1 cellular context compared by ENCODE assay signal in the genomic region with DNA sequence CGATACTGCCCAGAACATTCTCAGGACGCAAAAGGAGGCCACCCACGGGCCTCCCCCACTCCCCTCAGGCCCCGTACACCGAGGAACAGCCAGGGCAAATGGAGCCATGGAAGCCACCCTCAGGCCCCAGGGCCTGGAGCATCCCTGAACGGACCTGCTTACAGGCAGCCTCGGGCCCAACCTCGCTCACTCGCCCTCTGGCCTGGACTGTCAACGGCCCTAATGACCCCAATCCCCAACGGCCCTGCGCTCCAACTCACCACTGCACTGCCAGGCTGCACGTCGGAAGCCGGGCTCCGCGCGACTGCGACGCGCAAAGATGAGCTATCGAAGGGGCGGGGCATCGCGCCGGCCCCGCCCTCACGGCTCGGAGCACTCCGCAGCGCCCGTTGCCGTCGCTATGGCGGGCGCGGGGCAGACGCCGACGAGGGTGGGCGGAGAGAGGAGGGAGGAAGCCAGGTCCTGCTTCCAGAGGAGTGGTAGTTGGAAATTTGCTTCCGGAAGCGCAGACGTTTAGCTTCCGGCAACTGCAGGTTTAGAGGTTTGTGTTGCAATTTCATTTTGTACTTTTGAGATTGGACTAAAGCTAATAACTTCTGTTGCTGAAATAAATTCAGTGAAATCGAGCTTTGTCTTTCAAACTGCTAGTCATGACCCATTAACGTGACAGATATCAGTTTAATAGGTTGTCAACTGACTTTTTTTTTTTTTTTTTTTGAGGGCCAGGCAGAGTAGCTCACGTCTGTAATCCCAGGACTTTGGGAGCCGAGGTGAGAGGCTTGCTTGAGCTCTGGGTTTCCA.
TF ChIP-seq lines count a peak whose summit lies in the region.

A gene (minus strand): TSS at position 308 of the 801 bp plus-strand sequence. CDS start 3,923 bp downstream, outside the sequence.

TF ChIP-seq in GM12878, 131 proteins besides CTCF, POLR2A, EP300 and RAD21 (continued from another document and continues in another):
- TF ChIP-seq HCFC1 (IDR thresholded peaks at IDR 0.05; ENCODE audit: low read length) (peak; percentile 72), EGR1 (IDR thresholded peaks at IDR 0.05; ENCODE audit: borderline replicate concordance in 1 of 2, low read depth in 2 of 2, low read length in 2 of 2) (peak in 1 of 2 experiments; percentile 80; a peak in 1 of 3 replicates), ASH2L (IDR thresholded peaks at IDR 0.05; ENCODE audit: borderline replicate concordance, low read depth) (peak; percentile 32; the same call in 1 of the 2 replicates), ZNF207 (IDR thresholded peaks at IDR 0.05; ENCODE audit: borderline replicate concordance) (peak; percentile 85), GATAD2B (conservative IDR thresholded peaks at IDR 0.05; ENCODE audit: low read depth) (no peak; the same call in 1 of the 2 replicates), NR2C2 (IDR thresholded peaks at IDR 0.05; ENCODE audit: borderline replicate concordance, control insufficient read depth, insufficient read length, low read depth) (no peak), LARP7 (IDR thresholded peaks at IDR 0.05) (peak; percentile 86), TAF1 (IDR thresholded peaks at IDR 0.05; ENCODE audit: borderline replicate concordance, low read depth, low read length) (peak; percentile 85; the same call in 1 of the 2 replicates), CHD1 (IDR thresholded peaks at IDR 0.05; ENCODE audit: low read depth, low read length) (no peak), SP1 (IDR thresholded peaks at IDR 0.05; ENCODE audit: low read depth, low read length) (peak; percentile 76), ETV6 (conservative IDR thresholded peaks at IDR 0.05 in 1 of 2, IDR thresholded peaks at IDR 0.05 in 1 of 2; ENCODE audit: borderline replicate concordance in 1 of 2, low read depth in 1 of 2) (peak in 1 of 2 experiments; percentile 55; a peak in 2 of 4 replicates), NR2F1 (conservative IDR thresholded peaks at IDR 0.05) (peak; percentile 71; the same call in 1 of the 2 replicates), CBX5 (IDR thresholded peaks at IDR 0.05; ENCODE audit: low read depth) (0 out of 2 replicates have a peak, but pooled peaks have one; percentile 35), TARDBP (IDR thresholded peaks at IDR 0.05; ENCODE audit: borderline replicate concordance) (0 out of 2 replicates have a peak, but pooled peaks have one; percentile 23), SIX5 (IDR thresholded peaks at IDR 0.05; ENCODE audit: low read depth, low read length, severe bottlenecking) (peak; percentile 44), SMAD5 (IDR thresholded peaks at IDR 0.05; ENCODE audit: low read depth) (peak; percentile 74; the same call in 1 of the 2 replicates), PAX8 (IDR thresholded peaks at IDR 0.05) (no peak), YY1 (IDR thresholded peaks at IDR 0.05; ENCODE audit: low read depth, low read length) (peak; percentile 94), STAT1 (conservative IDR thresholded peaks at IDR 0.05) (peak; percentile 34; the same call in 1 of the 2 replicates)
- TF ChIP-seq, protein P1, sequence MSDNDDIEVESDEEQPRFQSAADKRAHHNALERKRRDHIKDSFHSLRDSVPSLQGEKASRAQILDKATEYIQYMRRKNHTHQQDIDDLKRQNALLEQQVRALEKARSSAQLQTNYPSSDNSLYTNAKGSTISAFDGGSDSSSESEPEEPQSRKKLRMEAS (IDR thresholded peaks at IDR 0.05; ENCODE audit: low read depth, low read length): peak; percentile 80
- TF ChIP-seq, protein P2, sequence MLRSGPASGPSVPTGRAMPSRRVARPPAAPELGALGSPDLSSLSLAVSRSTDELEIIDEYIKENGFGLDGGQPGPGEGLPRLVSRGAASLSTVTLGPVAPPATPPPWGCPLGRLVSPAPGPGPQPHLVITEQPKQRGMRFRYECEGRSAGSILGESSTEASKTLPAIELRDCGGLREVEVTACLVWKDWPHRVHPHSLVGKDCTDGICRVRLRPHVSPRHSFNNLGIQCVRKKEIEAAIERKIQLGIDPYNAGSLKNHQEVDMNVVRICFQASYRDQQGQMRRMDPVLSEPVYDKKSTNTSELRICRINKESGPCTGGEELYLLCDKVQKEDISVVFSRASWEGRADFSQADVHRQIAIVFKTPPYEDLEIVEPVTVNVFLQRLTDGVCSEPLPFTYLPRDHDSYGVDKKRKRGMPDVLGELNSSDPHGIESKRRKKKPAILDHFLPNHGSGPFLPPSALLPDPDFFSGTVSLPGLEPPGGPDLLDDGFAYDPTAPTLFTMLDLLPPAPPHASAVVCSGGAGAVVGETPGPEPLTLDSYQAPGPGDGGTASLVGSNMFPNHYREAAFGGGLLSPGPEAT (IDR thresholded peaks at IDR 0.05; ENCODE audit: low read depth): peak; percentile 88
- TF ChIP-seq, protein P3, sequence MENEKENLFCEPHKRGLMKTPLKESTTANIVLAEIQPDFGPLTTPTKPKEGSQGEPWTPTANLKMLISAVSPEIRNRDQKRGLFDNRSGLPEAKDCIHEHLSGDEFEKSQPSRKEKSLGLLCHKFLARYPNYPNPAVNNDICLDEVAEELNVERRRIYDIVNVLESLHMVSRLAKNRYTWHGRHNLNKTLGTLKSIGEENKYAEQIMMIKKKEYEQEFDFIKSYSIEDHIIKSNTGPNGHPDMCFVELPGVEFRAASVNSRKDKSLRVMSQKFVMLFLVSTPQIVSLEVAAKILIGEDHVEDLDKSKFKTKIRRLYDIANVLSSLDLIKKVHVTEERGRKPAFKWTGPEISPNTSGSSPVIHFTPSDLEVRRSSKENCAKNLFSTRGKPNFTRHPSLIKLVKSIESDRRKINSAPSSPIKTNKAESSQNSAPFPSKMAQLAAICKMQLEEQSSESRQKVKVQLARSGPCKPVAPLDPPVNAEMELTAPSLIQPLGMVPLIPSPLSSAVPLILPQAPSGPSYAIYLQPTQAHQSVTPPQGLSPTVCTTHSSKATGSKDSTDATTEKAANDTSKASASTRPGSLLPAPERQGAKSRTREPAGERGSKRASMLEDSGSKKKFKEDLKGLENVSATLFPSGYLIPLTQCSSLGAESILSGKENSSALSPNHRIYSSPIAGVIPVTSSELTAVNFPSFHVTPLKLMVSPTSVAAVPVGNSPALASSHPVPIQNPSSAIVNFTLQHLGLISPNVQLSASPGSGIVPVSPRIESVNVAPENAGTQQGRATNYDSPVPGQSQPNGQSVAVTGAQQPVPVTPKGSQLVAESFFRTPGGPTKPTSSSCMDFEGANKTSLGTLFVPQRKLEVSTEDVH (IDR thresholded peaks at IDR 0.05; ENCODE audit: low read depth, partially characterized antibody): no peak
- TF ChIP-seq, protein P4, sequence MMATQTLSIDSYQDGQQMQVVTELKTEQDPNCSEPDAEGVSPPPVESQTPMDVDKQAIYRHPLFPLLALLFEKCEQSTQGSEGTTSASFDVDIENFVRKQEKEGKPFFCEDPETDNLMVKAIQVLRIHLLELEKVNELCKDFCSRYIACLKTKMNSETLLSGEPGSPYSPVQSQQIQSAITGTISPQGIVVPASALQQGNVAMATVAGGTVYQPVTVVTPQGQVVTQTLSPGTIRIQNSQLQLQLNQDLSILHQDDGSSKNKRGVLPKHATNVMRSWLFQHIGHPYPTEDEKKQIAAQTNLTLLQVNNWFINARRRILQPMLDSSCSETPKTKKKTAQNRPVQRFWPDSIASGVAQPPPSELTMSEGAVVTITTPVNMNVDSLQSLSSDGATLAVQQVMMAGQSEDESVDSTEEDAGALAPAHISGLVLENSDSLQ (IDR thresholded peaks at IDR 0.05): peak; percentile 49; the same call in 1 of the 2 replicates
- TF ChIP-seq, protein P5, sequence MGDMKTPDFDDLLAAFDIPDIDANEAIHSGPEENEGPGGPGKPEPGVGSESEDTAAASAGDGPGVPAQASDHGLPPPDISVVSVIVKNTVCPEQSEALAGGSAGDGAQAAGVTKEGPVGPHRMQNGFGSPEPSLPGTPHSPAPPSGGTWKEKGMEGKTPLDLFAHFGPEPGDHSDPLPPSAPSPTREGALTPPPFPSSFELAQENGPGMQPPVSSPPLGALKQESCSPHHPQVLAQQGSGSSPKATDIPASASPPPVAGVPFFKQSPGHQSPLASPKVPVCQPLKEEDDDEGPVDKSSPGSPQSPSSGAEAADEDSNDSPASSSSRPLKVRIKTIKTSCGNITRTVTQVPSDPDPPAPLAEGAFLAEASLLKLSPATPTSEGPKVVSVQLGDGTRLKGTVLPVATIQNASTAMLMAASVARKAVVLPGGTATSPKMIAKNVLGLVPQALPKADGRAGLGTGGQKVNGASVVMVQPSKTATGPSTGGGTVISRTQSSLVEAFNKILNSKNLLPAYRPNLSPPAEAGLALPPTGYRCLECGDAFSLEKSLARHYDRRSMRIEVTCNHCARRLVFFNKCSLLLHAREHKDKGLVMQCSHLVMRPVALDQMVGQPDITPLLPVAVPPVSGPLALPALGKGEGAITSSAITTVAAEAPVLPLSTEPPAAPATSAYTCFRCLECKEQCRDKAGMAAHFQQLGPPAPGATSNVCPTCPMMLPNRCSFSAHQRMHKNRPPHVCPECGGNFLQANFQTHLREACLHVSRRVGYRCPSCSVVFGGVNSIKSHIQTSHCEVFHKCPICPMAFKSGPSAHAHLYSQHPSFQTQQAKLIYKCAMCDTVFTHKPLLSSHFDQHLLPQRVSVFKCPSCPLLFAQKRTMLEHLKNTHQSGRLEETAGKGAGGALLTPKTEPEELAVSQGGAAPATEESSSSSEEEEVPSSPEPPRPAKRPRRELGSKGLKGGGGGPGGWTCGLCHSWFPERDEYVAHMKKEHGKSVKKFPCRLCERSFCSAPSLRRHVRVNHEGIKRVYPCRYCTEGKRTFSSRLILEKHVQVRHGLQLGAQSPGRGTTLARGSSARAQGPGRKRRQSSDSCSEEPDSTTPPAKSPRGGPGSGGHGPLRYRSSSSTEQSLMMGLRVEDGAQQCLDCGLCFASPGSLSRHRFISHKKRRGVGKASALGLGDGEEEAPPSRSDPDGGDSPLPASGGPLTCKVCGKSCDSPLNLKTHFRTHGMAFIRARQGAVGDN (IDR thresholded peaks at IDR 0.05): no peak
- TF ChIP-seq, protein P6, sequence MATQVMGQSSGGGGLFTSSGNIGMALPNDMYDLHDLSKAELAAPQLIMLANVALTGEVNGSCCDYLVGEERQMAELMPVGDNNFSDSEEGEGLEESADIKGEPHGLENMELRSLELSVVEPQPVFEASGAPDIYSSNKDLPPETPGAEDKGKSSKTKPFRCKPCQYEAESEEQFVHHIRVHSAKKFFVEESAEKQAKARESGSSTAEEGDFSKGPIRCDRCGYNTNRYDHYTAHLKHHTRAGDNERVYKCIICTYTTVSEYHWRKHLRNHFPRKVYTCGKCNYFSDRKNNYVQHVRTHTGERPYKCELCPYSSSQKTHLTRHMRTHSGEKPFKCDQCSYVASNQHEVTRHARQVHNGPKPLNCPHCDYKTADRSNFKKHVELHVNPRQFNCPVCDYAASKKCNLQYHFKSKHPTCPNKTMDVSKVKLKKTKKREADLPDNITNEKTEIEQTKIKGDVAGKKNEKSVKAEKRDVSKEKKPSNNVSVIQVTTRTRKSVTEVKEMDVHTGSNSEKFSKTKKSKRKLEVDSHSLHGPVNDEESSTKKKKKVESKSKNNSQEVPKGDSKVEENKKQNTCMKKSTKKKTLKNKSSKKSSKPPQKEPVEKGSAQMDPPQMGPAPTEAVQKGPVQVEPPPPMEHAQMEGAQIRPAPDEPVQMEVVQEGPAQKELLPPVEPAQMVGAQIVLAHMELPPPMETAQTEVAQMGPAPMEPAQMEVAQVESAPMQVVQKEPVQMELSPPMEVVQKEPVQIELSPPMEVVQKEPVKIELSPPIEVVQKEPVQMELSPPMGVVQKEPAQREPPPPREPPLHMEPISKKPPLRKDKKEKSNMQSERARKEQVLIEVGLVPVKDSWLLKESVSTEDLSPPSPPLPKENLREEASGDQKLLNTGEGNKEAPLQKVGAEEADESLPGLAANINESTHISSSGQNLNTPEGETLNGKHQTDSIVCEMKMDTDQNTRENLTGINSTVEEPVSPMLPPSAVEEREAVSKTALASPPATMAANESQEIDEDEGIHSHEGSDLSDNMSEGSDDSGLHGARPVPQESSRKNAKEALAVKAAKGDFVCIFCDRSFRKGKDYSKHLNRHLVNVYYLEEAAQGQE (IDR thresholded peaks at IDR 0.05; ENCODE audit: low read depth, low read length): no peak
- TF ChIP-seq, protein P7, sequence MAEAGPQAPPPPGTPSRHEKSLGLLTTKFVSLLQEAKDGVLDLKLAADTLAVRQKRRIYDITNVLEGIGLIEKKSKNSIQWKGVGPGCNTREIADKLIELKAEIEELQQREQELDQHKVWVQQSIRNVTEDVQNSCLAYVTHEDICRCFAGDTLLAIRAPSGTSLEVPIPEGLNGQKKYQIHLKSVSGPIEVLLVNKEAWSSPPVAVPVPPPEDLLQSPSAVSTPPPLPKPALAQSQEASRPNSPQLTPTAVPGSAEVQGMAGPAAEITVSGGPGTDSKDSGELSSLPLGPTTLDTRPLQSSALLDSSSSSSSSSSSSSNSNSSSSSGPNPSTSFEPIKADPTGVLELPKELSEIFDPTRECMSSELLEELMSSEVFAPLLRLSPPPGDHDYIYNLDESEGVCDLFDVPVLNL (IDR thresholded peaks at IDR 0.05; ENCODE audit: low read depth, low read length): no peak; the same call in 1 of the 2 replicates
- TF ChIP-seq, protein P8, sequence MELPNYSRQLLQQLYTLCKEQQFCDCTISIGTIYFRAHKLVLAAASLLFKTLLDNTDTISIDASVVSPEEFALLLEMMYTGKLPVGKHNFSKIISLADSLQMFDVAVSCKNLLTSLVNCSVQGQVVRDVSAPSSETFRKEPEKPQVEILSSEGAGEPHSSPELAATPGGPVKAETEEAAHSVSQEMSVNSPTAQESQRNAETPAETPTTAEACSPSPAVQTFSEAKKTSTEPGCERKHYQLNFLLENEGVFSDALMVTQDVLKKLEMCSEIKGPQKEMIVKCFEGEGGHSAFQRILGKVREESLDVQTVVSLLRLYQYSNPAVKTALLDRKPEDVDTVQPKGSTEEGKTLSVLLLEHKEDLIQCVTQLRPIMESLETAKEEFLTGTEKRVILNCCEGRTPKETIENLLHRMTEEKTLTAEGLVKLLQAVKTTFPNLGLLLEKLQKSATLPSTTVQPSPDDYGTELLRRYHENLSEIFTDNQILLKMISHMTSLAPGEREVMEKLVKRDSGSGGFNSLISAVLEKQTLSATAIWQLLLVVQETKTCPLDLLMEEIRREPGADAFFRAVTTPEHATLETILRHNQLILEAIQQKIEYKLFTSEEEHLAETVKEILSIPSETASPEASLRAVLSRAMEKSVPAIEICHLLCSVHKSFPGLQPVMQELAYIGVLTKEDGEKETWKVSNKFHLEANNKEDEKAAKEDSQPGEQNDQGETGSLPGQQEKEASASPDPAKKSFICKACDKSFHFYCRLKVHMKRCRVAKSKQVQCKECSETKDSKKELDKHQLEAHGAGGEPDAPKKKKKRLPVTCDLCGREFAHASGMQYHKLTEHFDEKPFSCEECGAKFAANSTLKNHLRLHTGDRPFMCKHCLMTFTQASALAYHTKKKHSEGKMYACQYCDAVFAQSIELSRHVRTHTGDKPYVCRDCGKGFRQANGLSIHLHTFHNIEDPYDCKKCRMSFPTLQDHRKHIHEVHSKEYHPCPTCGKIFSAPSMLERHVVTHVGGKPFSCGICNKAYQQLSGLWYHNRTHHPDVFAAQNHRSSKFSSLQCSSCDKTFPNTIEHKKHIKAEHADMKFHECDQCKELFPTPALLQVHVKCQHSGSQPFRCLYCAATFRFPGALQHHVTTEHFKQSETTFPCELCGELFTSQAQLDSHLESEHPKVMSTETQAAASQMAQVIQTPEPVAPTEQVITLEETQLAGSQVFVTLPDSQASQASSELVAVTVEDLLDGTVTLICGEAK (IDR thresholded peaks at IDR 0.05; ENCODE audit: borderline replicate concordance): peak; percentile 57; the same call in 1 of the 2 replicates
